In the genomic region with DNA sequence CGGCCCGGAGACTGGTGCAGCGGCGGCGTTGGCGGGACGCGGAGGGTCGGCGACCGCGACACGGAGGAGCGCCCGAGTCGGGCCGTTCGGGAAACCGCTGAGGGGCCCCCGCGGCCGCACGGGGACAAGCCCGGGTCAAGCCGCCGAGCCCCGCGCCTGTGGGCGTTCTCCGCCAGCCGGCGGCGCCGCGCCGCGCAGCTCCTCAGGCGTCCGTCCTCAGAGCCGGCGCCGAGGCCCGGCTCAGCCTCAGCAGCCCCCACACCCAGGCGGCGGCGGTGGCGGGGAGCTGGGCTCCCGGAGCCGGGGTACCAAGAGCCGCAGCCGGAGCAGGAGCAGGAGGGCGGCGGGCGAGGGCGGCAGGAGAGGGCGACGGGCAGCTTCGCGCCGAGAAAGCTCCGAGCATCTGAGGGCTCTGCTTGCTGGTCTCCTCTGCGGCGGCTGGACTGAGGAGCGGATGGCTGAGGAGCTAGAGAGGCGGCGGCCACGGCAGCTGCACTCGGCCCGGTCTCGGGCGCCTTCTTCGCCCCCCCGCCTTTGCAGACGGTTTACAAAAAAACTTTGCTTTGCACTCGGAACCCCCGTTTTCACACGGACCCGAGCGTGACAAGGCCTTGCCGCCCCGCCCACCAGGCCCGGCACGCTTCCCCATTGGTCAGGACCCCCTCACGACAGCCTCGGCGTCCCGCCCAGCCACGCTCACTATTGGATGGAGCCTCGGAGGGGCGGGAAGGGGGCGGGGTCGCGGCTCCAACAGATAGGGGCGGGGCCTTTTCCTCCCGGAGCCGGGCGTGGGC, we compare ENCODE assay signal across 1 cellular context.
TF ChIP-seq lines count a peak whose summit lies in the region.

A gene with protein sequence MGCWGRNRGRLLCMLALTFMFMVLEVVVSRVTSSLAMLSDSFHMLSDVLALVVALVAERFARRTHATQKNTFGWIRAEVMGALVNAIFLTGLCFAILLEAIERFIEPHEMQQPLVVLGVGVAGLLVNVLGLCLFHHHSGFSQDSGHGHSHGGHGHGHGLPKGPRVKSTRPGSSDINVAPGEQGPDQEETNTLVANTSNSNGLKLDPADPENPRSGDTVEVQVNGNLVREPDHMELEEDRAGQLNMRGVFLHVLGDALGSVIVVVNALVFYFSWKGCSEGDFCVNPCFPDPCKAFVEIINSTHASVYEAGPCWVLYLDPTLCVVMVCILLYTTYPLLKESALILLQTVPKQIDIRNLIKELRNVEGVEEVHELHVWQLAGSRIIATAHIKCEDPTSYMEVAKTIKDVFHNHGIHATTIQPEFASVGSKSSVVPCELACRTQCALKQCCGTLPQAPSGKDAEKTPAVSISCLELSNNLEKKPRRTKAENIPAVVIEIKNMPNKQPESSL (minus strand): TSS at position 522 of the 794 bp plus-strand sequence. CDS start 549 bp downstream, outside the sequence.

TF ChIP-seq in K562, 482 proteins besides CTCF, POLR2A, EP300 and RAD21 (continued from another document and continues in another):
- TF ChIP-seq, protein P1, sequence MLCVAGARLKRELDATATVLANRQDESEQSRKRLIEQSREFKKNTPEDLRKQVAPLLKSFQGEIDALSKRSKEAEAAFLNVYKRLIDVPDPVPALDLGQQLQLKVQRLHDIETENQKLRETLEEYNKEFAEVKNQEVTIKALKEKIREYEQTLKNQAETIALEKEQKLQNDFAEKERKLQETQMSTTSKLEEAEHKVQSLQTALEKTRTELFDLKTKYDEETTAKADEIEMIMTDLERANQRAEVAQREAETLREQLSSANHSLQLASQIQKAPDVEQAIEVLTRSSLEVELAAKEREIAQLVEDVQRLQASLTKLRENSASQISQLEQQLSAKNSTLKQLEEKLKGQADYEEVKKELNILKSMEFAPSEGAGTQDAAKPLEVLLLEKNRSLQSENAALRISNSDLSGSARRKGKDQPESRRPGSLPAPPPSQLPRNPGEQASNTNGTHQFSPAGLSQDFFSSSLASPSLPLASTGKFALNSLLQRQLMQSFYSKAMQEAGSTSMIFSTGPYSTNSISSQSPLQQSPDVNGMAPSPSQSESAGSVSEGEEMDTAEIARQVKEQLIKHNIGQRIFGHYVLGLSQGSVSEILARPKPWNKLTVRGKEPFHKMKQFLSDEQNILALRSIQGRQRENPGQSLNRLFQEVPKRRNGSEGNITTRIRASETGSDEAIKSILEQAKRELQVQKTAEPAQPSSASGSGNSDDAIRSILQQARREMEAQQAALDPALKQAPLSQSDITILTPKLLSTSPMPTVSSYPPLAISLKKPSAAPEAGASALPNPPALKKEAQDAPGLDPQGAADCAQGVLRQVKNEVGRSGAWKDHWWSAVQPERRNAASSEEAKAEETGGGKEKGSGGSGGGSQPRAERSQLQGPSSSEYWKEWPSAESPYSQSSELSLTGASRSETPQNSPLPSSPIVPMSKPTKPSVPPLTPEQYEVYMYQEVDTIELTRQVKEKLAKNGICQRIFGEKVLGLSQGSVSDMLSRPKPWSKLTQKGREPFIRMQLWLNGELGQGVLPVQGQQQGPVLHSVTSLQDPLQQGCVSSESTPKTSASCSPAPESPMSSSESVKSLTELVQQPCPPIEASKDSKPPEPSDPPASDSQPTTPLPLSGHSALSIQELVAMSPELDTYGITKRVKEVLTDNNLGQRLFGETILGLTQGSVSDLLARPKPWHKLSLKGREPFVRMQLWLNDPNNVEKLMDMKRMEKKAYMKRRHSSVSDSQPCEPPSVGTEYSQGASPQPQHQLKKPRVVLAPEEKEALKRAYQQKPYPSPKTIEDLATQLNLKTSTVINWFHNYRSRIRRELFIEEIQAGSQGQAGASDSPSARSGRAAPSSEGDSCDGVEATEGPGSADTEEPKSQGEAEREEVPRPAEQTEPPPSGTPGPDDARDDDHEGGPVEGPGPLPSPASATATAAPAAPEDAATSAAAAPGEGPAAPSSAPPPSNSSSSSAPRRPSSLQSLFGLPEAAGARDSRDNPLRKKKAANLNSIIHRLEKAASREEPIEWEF (CRISPR knock-in tag; IDR thresholded peaks at IDR 0.05): no peak
- TF ChIP-seq SREBF2 (CRISPR knock-in tag; IDR thresholded peaks at IDR 0.05): no peak
- no peak for TF ChIP-seq TGIF2 (CRISPR knock-in tag; IDR thresholded peaks at IDR 0.05)
- TF ChIP-seq ZNF583 (CRISPR knock-in tag; IDR thresholded peaks at IDR 0.05): peak; percentile 48
- no peak for TF ChIP-seq MAFK (IDR thresholded peaks at IDR 0.05; ENCODE audit: low read length)
- TF ChIP-seq ASH1L (IDR thresholded peaks at IDR 0.05; ENCODE audit: borderline replicate concordance, low read depth, partially characterized antibody): no peak
- TF ChIP-seq EP400 (IDR thresholded peaks at IDR 0.05): peak; percentile 30; the same call in 1 of the 2 replicates
- TF ChIP-seq, protein P2, sequence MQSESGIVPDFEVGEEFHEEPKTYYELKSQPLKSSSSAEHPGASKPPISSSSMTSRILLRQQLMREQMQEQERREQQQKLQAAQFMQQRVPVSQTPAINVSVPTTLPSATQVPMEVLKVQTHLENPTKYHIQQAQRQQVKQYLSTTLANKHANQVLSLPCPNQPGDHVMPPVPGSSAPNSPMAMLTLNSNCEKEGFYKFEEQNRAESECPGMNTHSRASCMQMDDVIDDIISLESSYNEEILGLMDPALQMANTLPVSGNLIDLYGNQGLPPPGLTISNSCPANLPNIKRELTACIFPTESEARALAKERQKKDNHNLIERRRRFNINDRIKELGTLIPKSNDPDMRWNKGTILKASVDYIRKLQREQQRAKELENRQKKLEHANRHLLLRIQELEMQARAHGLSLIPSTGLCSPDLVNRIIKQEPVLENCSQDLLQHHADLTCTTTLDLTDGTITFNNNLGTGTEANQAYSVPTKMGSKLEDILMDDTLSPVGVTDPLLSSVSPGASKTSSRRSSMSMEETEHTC (IDR thresholded peaks at IDR 0.05): no peak
- TF ChIP-seq CCNT2 (IDR thresholded peaks at IDR 0.05; ENCODE audit: borderline replicate concordance, extremely low read depth, insufficient read length, low read depth, low read length): peak; percentile 46
- TF ChIP-seq ETV6 (IDR thresholded peaks at IDR 0.05; ENCODE audit: borderline replicate concordance in 1 of 2, low read depth in 2 of 2, low read length in 1 of 2): no peak
- no peak for TF ChIP-seq ETV6 (CRISPR knock-in tag; IDR thresholded peaks at IDR 0.05; ENCODE audit: borderline replicate concordance)
- TF ChIP-seq, protein P3, sequence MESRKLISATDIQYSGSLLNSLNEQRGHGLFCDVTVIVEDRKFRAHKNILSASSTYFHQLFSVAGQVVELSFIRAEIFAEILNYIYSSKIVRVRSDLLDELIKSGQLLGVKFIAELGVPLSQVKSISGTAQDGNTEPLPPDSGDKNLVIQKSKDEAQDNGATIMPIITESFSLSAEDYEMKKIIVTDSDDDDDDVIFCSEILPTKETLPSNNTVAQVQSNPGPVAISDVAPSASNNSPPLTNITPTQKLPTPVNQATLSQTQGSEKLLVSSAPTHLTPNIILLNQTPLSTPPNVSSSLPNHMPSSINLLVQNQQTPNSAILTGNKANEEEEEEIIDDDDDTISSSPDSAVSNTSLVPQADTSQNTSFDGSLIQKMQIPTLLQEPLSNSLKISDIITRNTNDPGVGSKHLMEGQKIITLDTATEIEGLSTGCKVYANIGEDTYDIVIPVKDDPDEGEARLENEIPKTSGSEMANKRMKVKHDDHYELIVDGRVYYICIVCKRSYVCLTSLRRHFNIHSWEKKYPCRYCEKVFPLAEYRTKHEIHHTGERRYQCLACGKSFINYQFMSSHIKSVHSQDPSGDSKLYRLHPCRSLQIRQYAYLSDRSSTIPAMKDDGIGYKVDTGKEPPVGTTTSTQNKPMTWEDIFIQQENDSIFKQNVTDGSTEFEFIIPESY (CRISPR knock-in tag; IDR thresholded peaks at IDR 0.05): no peak
- TF ChIP-seq MCM2 (IDR thresholded peaks at IDR 0.05; ENCODE audit: low read depth): no peak
- no peak for TF ChIP-seq PTTG1 (tag; IDR thresholded peaks at IDR 0.05; ENCODE audit: low read depth)
- TF ChIP-seq MECOM (CRISPR knock-in tag; IDR thresholded peaks at IDR 0.05): no peak
- no peak for TF ChIP-seq ETV5 (CRISPR knock-in tag; IDR thresholded peaks at IDR 0.05; ENCODE audit: low read depth)
- 0 out of 2 replicates have a peak, but pooled peaks have one; percentile 31 for TF ChIP-seq PML (IDR thresholded peaks at IDR 0.05; ENCODE audit: low read length)
- peak; percentile 87 for TF ChIP-seq SMAD4 (CRISPR knock-in tag; conservative IDR thresholded peaks at IDR 0.05)
- TF ChIP-seq HMGN3 (IDR thresholded peaks at IDR 0.05; ENCODE audit: borderline replicate concordance, extremely low read depth, insufficient read length, low read depth, low read length): peak; percentile 71
- TF ChIP-seq, protein P4, sequence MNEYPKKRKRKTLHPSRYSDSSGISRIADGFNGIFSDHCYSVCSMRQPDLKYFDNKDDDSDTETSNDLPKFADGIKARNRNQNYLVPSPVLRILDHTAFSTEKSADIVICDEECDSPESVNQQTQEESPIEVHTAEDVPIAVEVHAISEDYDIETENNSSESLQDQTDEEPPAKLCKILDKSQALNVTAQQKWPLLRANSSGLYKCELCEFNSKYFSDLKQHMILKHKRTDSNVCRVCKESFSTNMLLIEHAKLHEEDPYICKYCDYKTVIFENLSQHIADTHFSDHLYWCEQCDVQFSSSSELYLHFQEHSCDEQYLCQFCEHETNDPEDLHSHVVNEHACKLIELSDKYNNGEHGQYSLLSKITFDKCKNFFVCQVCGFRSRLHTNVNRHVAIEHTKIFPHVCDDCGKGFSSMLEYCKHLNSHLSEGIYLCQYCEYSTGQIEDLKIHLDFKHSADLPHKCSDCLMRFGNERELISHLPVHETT (CRISPR knock-in tag; conservative IDR thresholded peaks at IDR 0.05 in 1 of 2, IDR thresholded peaks at IDR 0.05 in 1 of 2): peak in 1 of 2 experiments; percentile 52; a peak in 1 of 4 replicates
- no peak for TF ChIP-seq CHD4 (IDR thresholded peaks at IDR 0.05; ENCODE audit: insufficient read depth, insufficient replicate concordance, low read depth, low read length, poor library complexity, severe bottlenecking)
- no peak for TF ChIP-seq SPI1 (IDR thresholded peaks at IDR 0.05; ENCODE audit: borderline replicate concordance, low read depth, low read length)
- peak; percentile 92 for TF ChIP-seq CREM (IDR thresholded peaks at IDR 0.05; ENCODE audit: low read depth)
- no peak for TF ChIP-seq ZNF253 (CRISPR knock-in tag; conservative IDR thresholded peaks at IDR 0.05)
- TF ChIP-seq CEBPB (tag; IDR thresholded peaks at IDR 0.05): no peak
- no peak for TF ChIP-seq ZNF184 (CRISPR knock-in tag; IDR thresholded peaks at IDR 0.05)
- TF ChIP-seq ZNF76 (CRISPR knock-in tag; IDR thresholded peaks at IDR 0.05; ENCODE audit: borderline replicate concordance): no peak
- no peak; the same call in 1 of the 2 replicates for TF ChIP-seq ZFX (CRISPR knock-in tag; IDR thresholded peaks at IDR 0.05)
- TF ChIP-seq, protein P5, sequence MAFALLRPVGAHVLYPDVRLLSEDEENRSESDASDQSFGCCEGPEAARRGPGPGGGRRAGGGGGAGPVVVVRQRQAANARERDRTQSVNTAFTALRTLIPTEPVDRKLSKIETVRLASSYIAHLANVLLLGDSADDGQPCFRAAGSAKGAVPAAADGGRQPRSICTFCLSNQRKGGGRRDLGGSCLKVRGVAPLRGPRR (CRISPR knock-in tag; IDR thresholded peaks at IDR 0.05): no peak
- TF ChIP-seq, protein P6, sequence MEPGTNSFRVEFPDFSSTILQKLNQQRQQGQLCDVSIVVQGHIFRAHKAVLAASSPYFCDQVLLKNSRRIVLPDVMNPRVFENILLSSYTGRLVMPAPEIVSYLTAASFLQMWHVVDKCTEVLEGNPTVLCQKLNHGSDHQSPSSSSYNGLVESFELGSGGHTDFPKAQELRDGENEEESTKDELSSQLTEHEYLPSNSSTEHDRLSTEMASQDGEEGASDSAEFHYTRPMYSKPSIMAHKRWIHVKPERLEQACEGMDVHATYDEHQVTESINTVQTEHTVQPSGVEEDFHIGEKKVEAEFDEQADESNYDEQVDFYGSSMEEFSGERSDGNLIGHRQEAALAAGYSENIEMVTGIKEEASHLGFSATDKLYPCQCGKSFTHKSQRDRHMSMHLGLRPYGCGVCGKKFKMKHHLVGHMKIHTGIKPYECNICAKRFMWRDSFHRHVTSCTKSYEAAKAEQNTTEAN (CRISPR knock-in tag; IDR thresholded peaks at IDR 0.05): no peak
- peak; percentile 56; the same call in 1 of the 2 replicates for TF ChIP-seq FOXP1 (CRISPR knock-in tag; IDR thresholded peaks at IDR 0.05)
- TF ChIP-seq KLF6 (CRISPR knock-in tag; IDR thresholded peaks at IDR 0.05; ENCODE audit: borderline replicate concordance): no peak
- no peak for TF ChIP-seq NCOA1 (IDR thresholded peaks at IDR 0.05; ENCODE audit: low read depth)
- no peak for TF ChIP-seq ZNF764 (CRISPR knock-in tag; IDR thresholded peaks at IDR 0.05; ENCODE audit: low read depth)
- TF ChIP-seq, protein P7, sequence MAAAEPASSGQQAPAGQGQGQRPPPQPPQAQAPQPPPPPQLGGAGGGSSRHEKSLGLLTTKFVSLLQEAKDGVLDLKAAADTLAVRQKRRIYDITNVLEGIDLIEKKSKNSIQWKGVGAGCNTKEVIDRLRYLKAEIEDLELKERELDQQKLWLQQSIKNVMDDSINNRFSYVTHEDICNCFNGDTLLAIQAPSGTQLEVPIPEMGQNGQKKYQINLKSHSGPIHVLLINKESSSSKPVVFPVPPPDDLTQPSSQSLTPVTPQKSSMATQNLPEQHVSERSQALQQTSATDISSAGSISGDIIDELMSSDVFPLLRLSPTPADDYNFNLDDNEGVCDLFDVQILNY (CRISPR knock-in tag; IDR thresholded peaks at IDR 0.05): no peak
- TF ChIP-seq KDM5B (IDR thresholded peaks at IDR 0.05; ENCODE audit: insufficient replicate concordance, low read depth, low read length): peak; percentile 65
- TF ChIP-seq, protein P8, sequence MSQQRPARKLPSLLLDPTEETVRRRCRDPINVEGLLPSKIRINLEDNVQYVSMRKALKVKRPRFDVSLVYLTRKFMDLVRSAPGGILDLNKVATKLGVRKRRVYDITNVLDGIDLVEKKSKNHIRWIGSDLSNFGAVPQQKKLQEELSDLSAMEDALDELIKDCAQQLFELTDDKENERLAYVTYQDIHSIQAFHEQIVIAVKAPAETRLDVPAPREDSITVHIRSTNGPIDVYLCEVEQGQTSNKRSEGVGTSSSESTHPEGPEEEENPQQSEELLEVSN (IDR thresholded peaks at IDR 0.05; ENCODE audit: borderline replicate concordance in 1 of 2, extremely low read depth in 1 of 2, insufficient read depth in 1 of 2, insufficient read length in 1 of 2, low read depth in 1 of 2, low read length in 1 of 2, poor library complexity in 1 of 2, severe bottlenecking in 1 of 2): peak in 1 of 2 experiments; percentile 26
- no peak for TF ChIP-seq MED1 (CRISPR knock-in tag; IDR thresholded peaks at IDR 0.05; ENCODE audit: borderline replicate concordance)
- no peak for TF ChIP-seq ZNF584 (CRISPR knock-in tag; IDR thresholded peaks at IDR 0.05; ENCODE audit: low read depth)
- TF ChIP-seq NFE2 (IDR thresholded peaks at IDR 0.05; ENCODE audit: low read depth): peak; percentile 24; the same call in 1 of the 2 replicates
- TF ChIP-seq, protein P9, sequence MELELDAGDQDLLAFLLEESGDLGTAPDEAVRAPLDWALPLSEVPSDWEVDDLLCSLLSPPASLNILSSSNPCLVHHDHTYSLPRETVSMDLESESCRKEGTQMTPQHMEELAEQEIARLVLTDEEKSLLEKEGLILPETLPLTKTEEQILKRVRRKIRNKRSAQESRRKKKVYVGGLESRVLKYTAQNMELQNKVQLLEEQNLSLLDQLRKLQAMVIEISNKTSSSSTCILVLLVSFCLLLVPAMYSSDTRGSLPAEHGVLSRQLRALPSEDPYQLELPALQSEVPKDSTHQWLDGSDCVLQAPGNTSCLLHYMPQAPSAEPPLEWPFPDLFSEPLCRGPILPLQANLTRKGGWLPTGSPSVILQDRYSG (tag; conservative IDR thresholded peaks at IDR 0.05; ENCODE audit: low read depth): no peak
- TF ChIP-seq MAFF (IDR thresholded peaks at IDR 0.05; ENCODE audit: low read length): no peak
- peak; percentile 8 to 38; a peak in 2 of 4 replicates for TF ChIP-seq SIN3A (IDR thresholded peaks at IDR 0.05; ENCODE audit: borderline replicate concordance in 2 of 2, control insufficient read depth in 1 of 2, low read depth in 2 of 2, low read length in 2 of 2)
- no peak for TF ChIP-seq TCFL5 (CRISPR knock-in tag; conservative IDR thresholded peaks at IDR 0.05)
- TF ChIP-seq TSC22D4 (tag; IDR thresholded peaks at IDR 0.05): no peak
- TF ChIP-seq THRAP3 (IDR thresholded peaks at IDR 0.05; ENCODE audit: borderline replicate concordance): no peak
